ENCODE assay signal across 14 cellular contexts in genomic region chr5:169826618-169827017, GRCh38.
DNase-seq lines count a peak whose midpoint lies in the region; ATAC-seq, FAIRE-seq and TF ChIP-seq lines count a peak whose summit lies in the region.
"Had no signal": no experiment of that assay in that cellular context is flagged by ENCODE, and none has a peak within 500 bp of the region (broad histone marks: within the 10 kb centered on the region; RNA-seq: fewer than 3 reads in every experiment).

No MANE protein-coding gene starts in this region.

- in situ Hi-C loops in astrocyte of the spinal cord (cut with HindIII; ENCODE audit: low sequenced_read_pairs), result no loop called here

- no peaks in the 10 kb centered on the region for H3K27me3 Mint-ChIP-seq in CD4-positive, CD25-positive, alpha-beta regulatory T cell

- no peaks in the 10 kb centered on the region for H3K27me3 ChIP-seq in CD4-positive, CD25-positive, alpha-beta regulatory T cell (ENCODE audit: control insufficient read depth, insufficient read depth, low read length)
- no peaks in the 10 kb centered on the region for H3K27me3 ChIP-seq in keratinocyte (ENCODE audit: control insufficient read depth, extremely low read depth, insufficient read depth, low read length)
- H3K27me3 ChIP-seq: sigmoid colon had no signal

- H4K20me1 ChIP-seq in keratinocyte (ENCODE audit: control insufficient read depth, extremely low read depth, insufficient read depth, low read length), result no peaks in the 10 kb centered on the region

- peaks cover 23% of the 10 kb centered on the region for H3K36me3 Mint-ChIP-seq in CD4-positive, CD25-positive, alpha-beta regulatory T cell

- no peak for ATAC-seq in CD4-positive, CD25-positive, alpha-beta regulatory T cell (ENCODE audit: low read depth in 2 of 2)
- no peak for ATAC-seq in GM18867 (IDR thresholded peaks at IDR 0.05; ENCODE audit: unreplicated experiment)
- ATAC-seq in esophagus mucosa, result no peak

- H3K9me3 ChIP-seq in CD4-positive, CD25-positive, alpha-beta regulatory T cell (ENCODE audit: control insufficient read depth in 2 of 2, low read length in 2 of 2), result no peaks in the 10 kb centered on the region
- H3K9me3 ChIP-seq in keratinocyte (ENCODE audit: control insufficient read depth, low read depth, low read length), result no peaks in the 10 kb centered on the region
- H3K9me3 ChIP-seq: sigmoid colon had no signal

- no peak overlapping the region for H3K4me3 ChIP-seq in CD4-positive, CD25-positive, alpha-beta regulatory T cell (ENCODE audit: low read depth, low read length)
- no peak overlapping the region for H3K4me3 ChIP-seq in astrocyte of the spinal cord (ENCODE audit: low read depth, low read length)
- no peak overlapping the region for H3K4me3 ChIP-seq in keratinocyte (ENCODE audit: control insufficient read depth in 2 of 3, extremely low read depth in 1 of 3, insufficient read depth in 2 of 3, low read depth in 1 of 3, low read length in 3 of 3)
- H3K4me3 ChIP-seq: sigmoid colon had no signal

- H3K9me3 Mint-ChIP-seq in CD4-positive, CD25-positive, alpha-beta regulatory T cell, result peaks cover 0 to 2% (median 0%) of the 10 kb centered on the region in 7 donors

- FAIRE-seq in keratinocyte (lab: Jason Lieb, UNC), result no peak
- FAIRE-seq: endometrium, GM18507 had no signal

- no peak overlapping the region for H3K4me3 Mint-ChIP-seq in CD4-positive, CD25-positive, alpha-beta regulatory T cell

- H3K9me1 ChIP-seq in keratinocyte (ENCODE audit: control insufficient read depth, extremely low read depth, insufficient read depth, low read length), result no peaks in the 10 kb centered on the region

- TF ChIP-seq CTCF in astrocyte of the spinal cord (IDR thresholded peaks at IDR 0.05; ENCODE audit: low read depth, low read length), result peak; percentile 6
- peak in 2 of 3 experiments; percentile 20 to 23 for TF ChIP-seq CTCF in keratinocyte (optimal IDR thresholded peaks at IDR 0.05 in 1 of 3, IDR thresholded peaks at IDR 0.05 in 1 of 3, conservative IDR thresholded peaks at IDR 0.05 in 1 of 3; ENCODE audit: extremely low read depth in 1 of 3, insufficient read depth in 2 of 3, low read length in 3 of 3)

- no peak overlapping the region for H2AFZ ChIP-seq in keratinocyte (ENCODE audit: control insufficient read depth, low read length)

- DNase-seq in CD4-positive, CD25-positive, alpha-beta regulatory T cell, result no peak
- peak; percentile 24 to 27 for DNase-seq in Kasumi-1 (lab: John Stamatoyannopoulos, UW)
- no peak for DNase-seq in astrocyte of the spinal cord (ENCODE audit: low read depth, low spot score)
- DNase-seq in keratinocyte (ENCODE audit: low read depth, low spot score), result no peak
- DNase-seq in NCI-H82 (lab: John Stamatoyannopoulos, UW), result no peak
- DNase-seq in inferior parietal cortex (ENCODE audit: extremely low spot score), result no peak
- DNase-seq: amygdala, NCI-H345, RPMI8226, sigmoid colon had no signal

- H3K4me1 ChIP-seq in CD4-positive, CD25-positive, alpha-beta regulatory T cell (ENCODE audit: control insufficient read depth, insufficient read depth, low read length, poor library complexity, severe bottlenecking), result no peaks in the 10 kb centered on the region
- H3K4me1 ChIP-seq in keratinocyte (ENCODE audit: control insufficient read depth, extremely low read depth, insufficient read depth, low read length), result peaks cover 3% of the 10 kb centered on the region
- H3K4me1 ChIP-seq: sigmoid colon had no signal

- H3K36me3 ChIP-seq in CD4-positive, CD25-positive, alpha-beta regulatory T cell (ENCODE audit: control insufficient read depth, insufficient read depth, low read length), result no peaks in the 10 kb centered on the region
- H3K36me3 ChIP-seq in keratinocyte (ENCODE audit: control insufficient read depth in 2 of 2, extremely low read depth in 1 of 2, insufficient read depth in 2 of 2, low read length in 2 of 2), result no peaks in the 10 kb centered on the region
- H3K36me3 ChIP-seq: sigmoid colon had no signal

- H3K79me2 ChIP-seq in keratinocyte (ENCODE audit: control insufficient read depth, insufficient read depth, low read length), result no peaks in the 10 kb centered on the region

- no peak overlapping the region for H3K4me2 ChIP-seq in keratinocyte (ENCODE audit: control insufficient read depth, extremely low read depth, insufficient read depth, low read depth, low read length)

- dilution Hi-C loops in keratinocyte (cut with MboI; ENCODE audit: extremely low pct_ligation_motif_present, low sequenced_read_pairs), result no loop called here

- peak overlapping the region in 2 of 3 donors; percentile 11 to 78 for H3K27ac Mint-ChIP-seq in CD4-positive, CD25-positive, alpha-beta regulatory T cell

- peaks cover 12 to 18% (median 17%) of the 10 kb centered on the region in 4 donors for H3K4me1 Mint-ChIP-seq in CD4-positive, CD25-positive, alpha-beta regulatory T cell

- no peak overlapping the region for H3K9ac ChIP-seq in keratinocyte (ENCODE audit: control insufficient read depth, extremely low read depth, insufficient read depth, low read length)

- H3K27ac ChIP-seq in CD4-positive, CD25-positive, alpha-beta regulatory T cell (ENCODE audit: insufficient read depth, low read length, poor library complexity, severe bottlenecking), result no peak overlapping the region
- H3K27ac ChIP-seq in keratinocyte (ENCODE audit: control insufficient read depth, insufficient read depth, low read length), result no peak overlapping the region
- H3K27ac ChIP-seq: sigmoid colon had no signal

Comparison
In these comparisons a context has a peak if more than half of its experiments do, and no peak if none do; other contexts are left out.
1. DNase-seq: peak in Kasumi-1 (2 of 2); none in CD4-positive, CD25-positive, alpha-beta regulatory T cell (0 of 3), astrocyte of the spinal cord (single experiment), keratinocyte (single experiment), NCI-H82 (single experiment) and inferior parietal cortex (single experiment).